ENCODE assay signal across 8 cellular contexts in the genomic region with DNA sequence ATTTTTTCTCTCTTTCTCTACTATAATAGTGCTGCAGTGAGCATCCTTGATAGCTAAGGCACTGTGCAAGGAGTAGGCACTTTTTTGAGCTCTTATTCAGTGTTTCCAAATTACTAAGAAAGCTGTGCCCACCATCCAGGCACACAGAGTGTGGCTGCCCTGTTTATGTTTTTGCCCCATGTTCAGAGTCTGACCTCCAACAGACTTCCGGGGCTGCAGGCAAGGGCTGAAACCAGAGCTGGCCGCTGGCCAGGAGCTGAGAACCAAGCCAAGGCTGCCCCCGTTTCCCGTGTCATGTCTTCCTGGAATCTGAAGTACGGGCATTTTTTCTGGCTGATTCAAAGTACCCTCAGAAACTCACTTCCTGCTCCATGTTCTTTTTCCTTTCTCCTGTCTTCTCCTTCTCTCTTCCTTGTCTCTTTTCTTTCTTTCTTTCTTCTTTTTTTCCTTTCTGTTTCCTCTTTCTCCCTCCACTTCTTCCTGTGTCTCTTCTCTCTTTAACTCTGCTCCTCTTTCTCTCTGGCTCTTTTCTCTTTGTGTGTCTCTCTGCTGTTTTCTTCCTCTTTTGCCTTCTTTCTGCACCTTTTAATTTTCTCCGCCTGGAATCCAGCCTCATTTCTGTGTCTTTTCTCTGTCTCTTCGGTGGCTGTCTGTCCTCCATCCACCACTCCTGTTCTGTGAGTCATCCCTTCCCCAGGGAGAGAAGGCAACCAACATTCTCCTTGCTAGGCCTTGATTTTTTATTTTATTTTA.
DNase-seq lines count a peak whose midpoint lies in the region; ATAC-seq lines count a peak whose summit lies in the region.

No MANE protein-coding gene starts in this region.

- no peaks in the 10 kb centered on the region for H3K36me3 Mint-ChIP-seq in activated naive CD4-positive, alpha-beta T cell treated with anti-CD3 and anti-CD28 coated beads, Interleukin-2, amount 50 U/mL, for 24 hours

- peak overlapping the region in 1 of 7 experiments; percentile 22 for H3K4me3 ChIP-seq in skin epidermis

- peak overlapping the region; percentile 53 for H3K27ac ChIP-seq in angular gyrus (ENCODE audit: low read depth, low read length)
- H3K27ac ChIP-seq in skin epidermis, result peak overlapping the region in 19 of 21 experiments; percentile 26 to 84 (median 73)

- no peaks in the 10 kb centered on the region for H3K27me3 Mint-ChIP-seq in activated naive CD4-positive, alpha-beta T cell treated with anti-CD3 and anti-CD28 coated beads, Interleukin-2, amount 50 U/mL, for 24 hours

- H3K9me3 Mint-ChIP-seq in activated naive CD4-positive, alpha-beta T cell treated with anti-CD3 and anti-CD28 coated beads, Interleukin-2, amount 50 U/mL, for 24 hours, result no peaks in the 10 kb centered on the region

- peaks cover 11% of the 10 kb centered on the region for H3K4me1 Mint-ChIP-seq in activated naive CD4-positive, alpha-beta T cell treated with anti-CD3 and anti-CD28 coated beads, Interleukin-2, amount 50 U/mL, for 24 hours

- H3K27ac Mint-ChIP-seq in activated naive CD4-positive, alpha-beta T cell treated with anti-CD3 and anti-CD28 coated beads, Interleukin-2, amount 50 U/mL, for 24 hours, result peak overlapping the region; percentile 81

- ATAC-seq in HG02938 (IDR thresholded peaks at IDR 0.05; ENCODE audit: unreplicated experiment), result peak; percentile 72
- ATAC-seq in GM21515 (IDR thresholded peaks at IDR 0.05; ENCODE audit: unreplicated experiment), result no peak

- H3K4me3 Mint-ChIP-seq in activated naive CD4-positive, alpha-beta T cell treated with anti-CD3 and anti-CD28 coated beads, Interleukin-2, amount 50 U/mL, for 24 hours, result no peak overlapping the region

- no peak for DNase-seq in activated naive CD4-positive, alpha-beta T cell (lab: John Stamatoyannopoulos, UW)
- peak; percentile 27 for DNase-seq in NCI-H748 treated with DMSO at 0.1 percent for 48 hours (lab: John Stamatoyannopoulos, UW)
- DNase-seq in inferior parietal cortex (ENCODE audit: extremely low spot score), result peak; percentile 36

Comparison
In these comparisons a context has a peak if more than half of its experiments do, and no peak if none do; other contexts are left out.
1. DNase-seq: peak in NCI-H748 treated with DMSO at 0.1 percent for 48 hours (single experiment) and inferior parietal cortex (single experiment); none in activated naive CD4-positive, alpha-beta T cell (0 of 4).